1 cellular context compared by ENCODE assay signal in the genomic region with DNA sequence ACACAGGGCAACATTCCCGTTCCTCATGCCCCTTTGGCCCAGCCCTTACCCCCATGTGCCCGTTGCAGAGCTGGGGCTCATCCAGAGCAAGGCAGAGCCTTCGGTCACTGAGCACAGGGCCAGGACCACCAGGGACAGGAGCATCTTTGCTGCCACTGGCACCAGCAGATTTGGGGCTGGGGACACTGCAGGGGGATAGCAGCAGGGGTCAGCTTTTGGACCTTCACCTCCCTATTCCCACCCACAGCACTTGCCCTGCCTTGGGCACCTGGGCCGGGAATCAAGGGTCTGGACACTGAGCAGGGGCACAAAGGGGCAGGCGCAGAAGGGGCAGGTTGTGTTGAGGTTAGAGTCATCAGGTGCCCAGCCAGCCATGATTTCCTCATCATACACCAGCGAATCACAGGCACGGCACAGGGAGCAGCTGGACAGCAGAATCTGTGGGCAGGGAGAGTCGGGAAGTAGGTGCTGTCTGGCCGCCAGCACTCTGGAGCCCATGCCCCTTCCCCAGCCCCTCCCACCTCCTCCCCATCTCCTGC.
TF ChIP-seq lines count a peak whose summit lies in the region.

No MANE protein-coding gene starts in this region.

TF ChIP-seq in endothelial cell of umbilical vein, 7 proteins besides CTCF, POLR2A, EP300 and RAD21:
- no peak for TF ChIP-seq EZH2 (IDR thresholded peaks at IDR 0.05; ENCODE audit: borderline replicate concordance, low read depth, low read length, severe bottlenecking)
- TF ChIP-seq JUN (IDR thresholded peaks at IDR 0.05; ENCODE audit: borderline replicate concordance, insufficient read depth, insufficient read length, low read depth): no peak
- no peak for TF ChIP-seq POLR2AphosphoS5 (IDR thresholded peaks at IDR 0.05; ENCODE audit: insufficient read depth, low read depth, low read length)
- TF ChIP-seq MYC (IDR thresholded peaks at IDR 0.05; ENCODE audit: low read depth, low read length): no peak
- no peak for TF ChIP-seq FOS (IDR thresholded peaks at IDR 0.05; ENCODE audit: borderline replicate concordance, insufficient read depth, low read length)
